ENCODE assay signal across 8 cellular contexts in genomic region chr5:50962934-50963646, GRCh38.
DNase-seq lines count a peak whose midpoint lies in the region; ATAC-seq and TF ChIP-seq lines count a peak whose summit lies in the region.

No MANE protein-coding gene starts in this region.

- TF ChIP-seq CTCF in AG09309 (IDR thresholded peaks at IDR 0.05; ENCODE audit: control insufficient read depth, insufficient read depth, low read depth, low read length, missing control alignments) (peak; percentile 98), chondrocyte (IDR thresholded peaks at IDR 0.05) (peak; percentile 92)

- peak; percentile 79 for ATAC-seq in GM18870 (IDR thresholded peaks at IDR 0.05; ENCODE audit: unreplicated experiment)
- ATAC-seq in HG03135 (IDR thresholded peaks at IDR 0.05; ENCODE audit: unreplicated experiment), result peak; percentile 67
- ATAC-seq in left lobe of liver, result peak; percentile 98

- H3K36me3 Mint-ChIP-seq in chondrocyte (ENCODE audit: low read depth), result no peaks in the 10 kb centered on the region

- H3K27ac Mint-ChIP-seq in chondrocyte (ENCODE audit: unreplicated experiment), result no peak overlapping the region

- peak overlapping the region; percentile 76 for H3K4me3 Mint-ChIP-seq in chondrocyte (ENCODE audit: unreplicated experiment)

- peaks cover 25% of the 10 kb centered on the region for H3K4me1 Mint-ChIP-seq in chondrocyte (ENCODE audit: low read depth)

- no peaks in the 10 kb centered on the region for H3K9me3 Mint-ChIP-seq in chondrocyte (ENCODE audit: low read depth)

- H3K4me3 ChIP-seq in AG09309 (ENCODE audit: control insufficient read depth, low read depth, low read length), result peak overlapping the region; percentile 33

- DNase-seq in AG09309 (ENCODE audit: low read depth) (no peak), NCI-H2171 treated with DMSO at 0.1 percent for 48 hours (lab: John Stamatoyannopoulos, UW) (peak; percentile 90), chondrocyte (ENCODE audit: low spot score) (no peak), left lobe of liver (ENCODE audit: low spot score) (peak; percentile 75)
- peak; percentile 57 for DNase-seq in activated CD4-positive, CD25-positive, alpha-beta regulatory T cell treated with anti-CD3 and anti-CD28 coated beads, Interleukin-2, amount 50 U/mL, for 72 hours
- DNase-seq in stimulated activated CD4-positive, alpha-beta T cell treated with anti-CD3 and anti-CD28 coated beads, Interleukin-2, amount 100 ng/mL, for 4 hours (ENCODE audit: low read depth), result peak; percentile 31

- peaks cover 68% of the 10 kb centered on the region for H3K27me3 Mint-ChIP-seq in chondrocyte (ENCODE audit: low read depth)

Comparison
In these comparisons a context has a peak if more than half of its experiments do, and no peak if none do; other contexts are left out.
1. DNase-seq: peak in NCI-H2171 treated with DMSO at 0.1 percent for 48 hours (single experiment), activated CD4-positive, CD25-positive, alpha-beta regulatory T cell treated with anti-CD3 and anti-CD28 coated beads, Interleukin-2, amount 50 U/mL, for 72 hours (single experiment), left lobe of liver (single experiment) and stimulated activated CD4-positive, alpha-beta T cell treated with anti-CD3 and anti-CD28 coated beads, Interleukin-2, amount 100 ng/mL, for 4 hours (single experiment); none in AG09309 (single experiment) and chondrocyte (single experiment).
2. Peak in every context shown above with its lines, with median percentiles within 50 percentile points of each other: ATAC-seq.